Comparison of ENCODE assay signal across 11 cellular contexts in genomic region chr3:114417682-114418081, GRCh38.
DNase-seq lines count a peak whose midpoint lies in the region; ATAC-seq, FAIRE-seq and TF ChIP-seq lines count a peak whose summit lies in the region.
"Had no signal": no experiment of that assay in that cellular context is flagged by ENCODE, and none has a peak within 500 bp of the region (broad histone marks: within the 10 kb centered on the region; RNA-seq: fewer than 3 reads in every experiment).

No MANE protein-coding gene starts in this region.

- H3K27ac Mint-ChIP-seq in stimulated activated naive CD8-positive, alpha-beta T cell treated with anti-CD3 and anti-CD28 coated beads, Interleukin-15, Interleukin-2, amounts not matched to agents 100 ng/mL and 50 ng/mL, for 24 hours, result peak overlapping the region; percentile 92
- no peak overlapping the region for H3K27ac Mint-ChIP-seq in chondrocyte (ENCODE audit: unreplicated experiment)

- H3K36me3 Mint-ChIP-seq in stimulated activated naive CD8-positive, alpha-beta T cell treated with anti-CD3 and anti-CD28 coated beads, Interleukin-15, Interleukin-2, amounts not matched to agents 100 ng/mL and 50 ng/mL, for 24 hours (ENCODE audit: low read depth), result no peaks in the 10 kb centered on the region
- H3K36me3 Mint-ChIP-seq in chondrocyte (ENCODE audit: low read depth), result no peaks in the 10 kb centered on the region

- DNase-seq in stimulated activated naive CD8-positive, alpha-beta T cell treated with anti-CD3 and anti-CD28 coated beads, Interleukin-15, Interleukin-2, amounts not matched to agents 100 U/mL and 50 U/mL, for 24 hours, result no peak
- no peak for DNase-seq in GM19239 (ENCODE audit: insufficient read length, low spot score)
- DNase-seq in NCI-H82 treated with DMSO at 0.1 percent for 48 hours (lab: John Stamatoyannopoulos, UW; ENCODE audit: unreplicated experiment), result no peak
- no peak for DNase-seq in chondrocyte (ENCODE audit: low spot score)
- no peak for DNase-seq in central memory CD4-positive, alpha-beta T cell
- DNase-seq: Karpas-422, NCI-H2081 treated with DMSO at 0.1 percent for 48 hours had no signal

- peak overlapping the region; percentile 54 for H3K4me3 Mint-ChIP-seq in stimulated activated naive CD8-positive, alpha-beta T cell treated with anti-CD3 and anti-CD28 coated beads, Interleukin-15, Interleukin-2, amounts not matched to agents 100 ng/mL and 50 ng/mL, for 24 hours
- H3K4me3 Mint-ChIP-seq in chondrocyte (ENCODE audit: unreplicated experiment), result no peak overlapping the region

- peaks cover 63% of the 10 kb centered on the region for H3K4me1 Mint-ChIP-seq in stimulated activated naive CD8-positive, alpha-beta T cell treated with anti-CD3 and anti-CD28 coated beads, Interleukin-15, Interleukin-2, amounts not matched to agents 100 ng/mL and 50 ng/mL, for 24 hours (ENCODE audit: low read depth)
- peaks cover 8% of the 10 kb centered on the region for H3K4me1 Mint-ChIP-seq in chondrocyte (ENCODE audit: low read depth)

- H3K9ac ChIP-seq in endocrine pancreas (ENCODE audit: control insufficient read depth, insufficient read depth, low read length), result no peak overlapping the region

- no peak for FAIRE-seq in GM19239 (lab: Jason Lieb, UNC)

- H3K27me3 ChIP-seq in endocrine pancreas (ENCODE audit: control insufficient read depth, insufficient read depth, low read length), result no peaks in the 10 kb centered on the region
- H3K27me3 ChIP-seq: ascending aorta had no signal

- no peaks in the 10 kb centered on the region for H3K36me3 ChIP-seq in endocrine pancreas (ENCODE audit: control insufficient read depth, insufficient read depth, low read length)
- H3K36me3 ChIP-seq: ascending aorta had no signal

- no peaks in the 10 kb centered on the region for H3K9me3 Mint-ChIP-seq in stimulated activated naive CD8-positive, alpha-beta T cell treated with anti-CD3 and anti-CD28 coated beads, Interleukin-15, Interleukin-2, amounts not matched to agents 100 ng/mL and 50 ng/mL, for 24 hours
- no peaks in the 10 kb centered on the region for H3K9me3 Mint-ChIP-seq in chondrocyte (ENCODE audit: low read depth)

- no peaks in the 10 kb centered on the region for H3K27me3 Mint-ChIP-seq in stimulated activated naive CD8-positive, alpha-beta T cell treated with anti-CD3 and anti-CD28 coated beads, Interleukin-15, Interleukin-2, amounts not matched to agents 100 ng/mL and 50 ng/mL, for 24 hours
- H3K27me3 Mint-ChIP-seq in chondrocyte (ENCODE audit: low read depth), result no peaks in the 10 kb centered on the region

- no peak for TF ChIP-seq CTCF in chondrocyte (IDR thresholded peaks at IDR 0.05)

- H3K9me3 ChIP-seq in endocrine pancreas (ENCODE audit: control insufficient read depth, low read length), result no peaks in the 10 kb centered on the region
- H3K9me3 ChIP-seq: ascending aorta had no signal

- ATAC-seq in stimulated activated naive CD8-positive, alpha-beta T cell treated with anti-CD3 and anti-CD28 coated beads, Interleukin-15, Interleukin-2, amounts not matched to agents 100 U/mL and 50 U/mL, for 24 hours, result no peak
- ATAC-seq in HG03354 (IDR thresholded peaks at IDR 0.05; ENCODE audit: poor library complexity, severe bottlenecking, unreplicated experiment), result peak; percentile 38

- H3K4me3 ChIP-seq in endocrine pancreas (ENCODE audit: control insufficient read depth, insufficient read depth, low read length), result peak overlapping the region; percentile 15
- H3K4me3 ChIP-seq: ascending aorta had no signal

- peaks cover 37% of the 10 kb centered on the region for H3K4me1 ChIP-seq in endocrine pancreas (ENCODE audit: control insufficient read depth, insufficient read depth, low read length)
